8 cellular contexts compared by ENCODE assay signal in the genomic region with DNA sequence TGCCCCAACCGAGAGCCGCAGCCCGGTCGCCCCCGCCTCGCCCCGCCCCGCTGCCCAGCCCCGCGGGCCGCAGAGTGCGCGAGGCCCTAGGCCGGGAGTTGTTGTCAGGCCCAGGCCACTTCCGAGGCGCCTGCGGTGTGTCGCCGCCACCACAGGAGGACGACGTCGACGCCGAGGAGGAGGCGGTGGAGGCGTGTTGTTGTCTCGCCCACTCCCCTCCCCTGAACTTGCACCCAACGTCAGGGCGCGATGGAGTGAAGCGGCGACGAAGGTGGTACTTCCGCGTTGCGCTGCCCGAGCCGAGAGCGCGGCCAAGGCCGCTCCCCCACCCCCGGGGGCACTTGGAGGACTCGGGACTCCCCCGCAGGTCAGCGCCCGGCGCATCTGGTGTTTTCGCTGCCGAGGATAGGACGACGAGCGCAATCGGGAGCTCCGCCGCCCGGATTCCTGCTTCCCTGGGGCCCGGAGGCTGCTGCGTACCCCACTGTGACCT. TPM values are rescaled to one million over a fixed set of nuclear protein-coding genes. Genes with fewer than 3 reads are reported as not detected.
DNase-seq lines count a peak whose midpoint lies in the region; ATAC-seq and TF ChIP-seq lines count a peak whose summit lies in the region.

A gene (plus strand): TSS at position 277 of the 493 bp plus-strand sequence. CDS start 386 bp downstream, outside the sequence.

- no peaks in the 10 kb centered on the region for H3K9me3 ChIP-seq in lower lobe of right lung

- peak within 1 kb of the TSS; percentile 91 to 100 (median 98) for H3K27ac ChIP-seq in dorsolateral prefrontal cortex
- peak within 1 kb of the TSS; percentile 97 for H3K27ac ChIP-seq in lower lobe of right lung

- ATAC-seq in GM19023 (IDR thresholded peaks at IDR 0.05; ENCODE audit: unreplicated experiment), result peak; percentile 43
- ATAC-seq in HG03196 (IDR thresholded peaks at IDR 0.05; ENCODE audit: unreplicated experiment), result peak; percentile 46
- ATAC-seq in lower lobe of right lung, result peak; percentile 76 to 81

- DNase-seq in AML-193 (lab: John Stamatoyannopoulos, UW) (peak; percentile 61 to 74), NCI-H526 treated with DMSO at 0.1 percent for 48 hours (lab: John Stamatoyannopoulos, UW) (peak; percentile 60), dorsolateral prefrontal cortex (peak in 9 of 10 donors; percentile 44 to 78 (median 65)), lower lobe of right lung (peak; percentile 90)
- DNase-seq in activated CD4-positive, alpha-beta T cell treated with anti-CD3 and anti-CD28 coated beads, Interleukin-2, amount 50 U/mL, for 48 hours, result peak; percentile 81 to 84
- peak; percentile 66 to 80 (median 70) for DNase-seq in stimulated activated CD4-positive, alpha-beta T cell treated with anti-CD3 and anti-CD28 coated beads, TNF-alpha, amount 100 ng/mL, for 24 hours (ENCODE audit: low read depth in 3 of 3)

- peak within 1 kb of the TSS; percentile 65 to 98 (median 92) for H3K4me3 ChIP-seq in dorsolateral prefrontal cortex
- peak within 1 kb of the TSS; percentile 71 for H3K4me3 ChIP-seq in lower lobe of right lung

- no peak for TF ChIP-seq CTCF in dorsolateral prefrontal cortex (IDR thresholded peaks at IDR 0.05 in 54 of 56, conservative IDR thresholded peaks at IDR 0.05 in 2 of 56; ENCODE audit: low read depth in 1 of 56, partially characterized antibody in 56 of 56)
- TF ChIP-seq CTCF in lower lobe of right lung (IDR thresholded peaks at IDR 0.05), result peak; percentile 10

- H3K27me3 ChIP-seq in dorsolateral prefrontal cortex (no peaks in the 10 kb centered on the region), lower lobe of right lung (ENCODE audit: low read depth) (no peaks in the 10 kb centered on the region)

- intact Hi-C loops in dorsolateral prefrontal cortex (cut with DNase I), result loop anchor here (1.0 to 5.0 kb wide), 7 partner anchors 53 to 327 kb away; a partner anchor contains a TSS
- intact Hi-C loops in lower lobe of right lung (cut with DNase I), result no loop called here

- peaks cover 33% of the 10 kb centered on the region for H3K4me1 ChIP-seq in lower lobe of right lung

- H3K36me3 ChIP-seq in lower lobe of right lung, result no peaks in the 10 kb centered on the region

RNA-seq across cellular contexts. Expression of the gene that starts here (rescaled TPM):
- total RNA-seq in dorsolateral prefrontal cortex (100 to 1,000 TPM in 24 of 120 experiments, 10 to 100 TPM in 96; 64.7 to 130 (median 89.6) TPM), lower lobe of right lung (53.2 TPM)

Comparison
In these comparisons a context has a peak if more than half of its experiments do, and no peak if none do; other contexts are left out.
1. Peak in every context shown above with its lines: DNase-seq, ATAC-seq, H3K4me3 ChIP-seq and H3K27ac ChIP-seq.